Comparison of ENCODE assay signal across 13 cellular contexts in the genomic region with DNA sequence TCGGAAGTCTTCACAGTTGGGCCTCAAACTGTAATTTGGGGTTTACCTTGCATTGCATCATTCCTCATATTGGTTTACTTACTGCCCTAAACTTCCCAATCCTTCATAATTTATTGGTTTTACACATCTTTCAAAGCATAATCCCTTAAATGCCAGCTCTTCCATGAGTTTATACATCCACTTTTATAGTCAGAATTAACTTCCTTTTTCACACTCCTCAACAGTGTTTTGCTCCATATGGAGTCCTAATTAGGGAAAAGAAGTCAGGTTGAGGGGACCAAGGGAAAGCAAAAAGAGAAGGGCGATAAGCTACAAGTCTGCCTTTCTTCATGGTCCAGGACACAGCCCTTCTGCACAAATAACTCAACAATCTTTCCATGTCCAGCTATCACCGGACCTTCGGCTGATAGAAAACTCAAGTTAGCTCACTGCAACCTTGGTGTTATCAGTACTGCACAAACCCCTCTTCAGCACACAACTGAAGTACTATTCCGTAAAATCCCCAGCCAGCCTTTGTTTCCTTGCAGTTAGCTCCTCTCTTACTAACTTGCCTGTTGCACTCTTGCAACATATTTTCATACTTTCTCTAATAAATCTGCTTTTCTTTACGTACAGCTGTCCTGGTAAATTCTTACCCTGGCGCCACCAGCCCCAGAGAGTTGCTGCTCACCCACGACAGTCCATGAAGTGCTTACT. TPM values are rescaled to one million over a fixed set of nuclear protein-coding genes. Genes with fewer than 3 reads are reported as not detected.
DNase-seq lines count a peak whose midpoint lies in the region; ATAC-seq, FAIRE-seq and TF ChIP-seq lines count a peak whose summit lies in the region.
"Had no signal": no experiment of that assay in that cellular context is flagged by ENCODE, and none has a peak within 500 bp of the region (broad histone marks: within the 10 kb centered on the region; RNA-seq: fewer than 3 reads in every experiment).

No MANE protein-coding gene starts in this region.

- no peak overlapping the region for H4K8ac ChIP-seq in H1 (ENCODE audit: extremely low read depth, insufficient read depth, low read length)

- intact Hi-C loops in HepG2 (cut with micrococcal nuclease; ENCODE audit: unreplicated experiment) (loop anchor here (10.0 kb wide), 1 partner anchor 334 kb away; the partner anchor contains the start of gene SLC35B3), right lobe of liver (cut with DNase I) (no loop called here), PC-3 (cut with micrococcal nuclease) (no loop called here)

- POLR2A ChIA-PET in HepG2 (lab: Yijun Ruan, JAX) (interaction anchor here (4.0 to 4.1 kb wide), 2 partner anchors 15 to 35 kb away, joined by 72 to 110 read pairs; partner anchors contain the start of gene BLOC1S5), PC-3 (lab: Charles Lee; ENCODE audit: unreplicated experiment) (no interaction called here), H1 (lab: Charles Lee; ENCODE audit: partially characterized antibody) (interaction anchor here (1.0 to 1.7 kb wide), 5 partner anchors 8 to 35 kb away, joined by 3 to 6 read pairs (median 5); no protein-coding TSS in a partner anchor)

- 83% methylated on average over 8 of the region's 8 CpGs for WGBS in HepG2 (ENCODE audit: low lambda C conversion rate)
- 80% methylated on average over 8 of the region's 8 CpGs for WGBS in right lobe of liver (ENCODE audit: insufficient coverage, low coverage, low lambda C conversion rate, missing lambda C conversion rate)
- WGBS in H1 (ENCODE audit: extremely low coverage in 1 of 2, insufficient coverage in 1 of 2, insufficient read length in 1 of 2, insufficient replicate concordance in 2 of 2, low coverage in 1 of 2, low lambda C conversion rate in 2 of 2, missing lambda C conversion rate in 1 of 2), 2 experiments = 89% methylated on average over 8 of the region's 8 CpGs; no CpG with 5 or more reads in 1 of the 2 experiments

- peaks cover 10% of the 10 kb centered on the region; the same call in 1 of the 2 replicates for H4K20me1 ChIP-seq in HepG2 (ENCODE audit: insufficient read depth, low read length)
- H4K20me1 ChIP-seq in PC-3 (ENCODE audit: low read length) = 0 out of 2 replicates have a peak, but pooled peaks cover 8% of the 10 kb centered on the region
- peaks cover 2 to 10% of the 10 kb centered on the region in 2 experiments for H4K20me1 ChIP-seq in H1 (replicated peaks in 1 of 2; ENCODE audit: control insufficient read depth in 1 of 2, insufficient read depth in 2 of 2, low read length in 2 of 2)

- TF ChIP-seq RAD21 in HepG2 (CRISPR knock-in tag; IDR thresholded peaks at IDR 0.05) (no peak), H1 (IDR thresholded peaks at IDR 0.05 in 1 of 2, conservative IDR thresholded peaks at IDR 0.05 in 1 of 2; ENCODE audit: low read depth in 2 of 2, low read length in 2 of 2) (no peak)

- peaks cover 0 to 5% of the 10 kb centered on the region in 2 experiments; a peak in 1 of 5 replicates for H3K27me3 ChIP-seq in HepG2 (ENCODE audit: control insufficient read depth in 1 of 2, insufficient read depth in 2 of 2, low read length in 2 of 2)
- H3K27me3 ChIP-seq in right lobe of liver = no peaks in the 10 kb centered on the region
- no peaks in the 10 kb centered on the region for H3K27me3 ChIP-seq in PC-3 (ENCODE audit: low read length)
- H3K27me3 ChIP-seq in H1 (replicated peaks in 1 of 4; ENCODE audit: control insufficient read depth in 3 of 4, extremely low read depth in 1 of 4, insufficient read depth in 3 of 4, low read length in 3 of 4) = no peaks in the 10 kb centered on the region
- H3K27me3 ChIP-seq: BE2C had no signal

- H3K27ac ChIP-seq in HepG2 (ENCODE audit: extremely low read length, insufficient read depth, low read length) (peak overlapping the region; percentile 34), right lobe of liver (no peak overlapping the region), PC-3 (ENCODE audit: low read length) (no peak overlapping the region), H1 (ENCODE audit: low read depth, low read length) (no peak overlapping the region)

- H3K23me2 ChIP-seq in H1 (ENCODE audit: low read depth, low read length) = peaks cover 3% of the 10 kb centered on the region

- no peaks in the 10 kb centered on the region for H3K79me1 ChIP-seq in H1 (ENCODE audit: low read depth, low read length)

- H3F3A ChIP-seq in PC-3 (ENCODE audit: low read length, unreplicated experiment) = no peaks in the 10 kb centered on the region

- ATAC-seq in HepG2 = no peak
- ATAC-seq in right lobe of liver = no peak
- ATAC-seq in PC-3 = no peak
- ATAC-seq: stimulated activated memory B cell treated with anti-CD40 and anti-IgM and Interleukin-4, amounts not matched to agents 10 μg/mL and 1 μg/mL and 100 μg/mL, for 72 hours had no signal

- no peak overlapping the region for H2BK15ac ChIP-seq in H1 (ENCODE audit: low read length)

- no peak overlapping the region for H3K18ac ChIP-seq in H1 (ENCODE audit: extremely low read depth, low read length)

- TF ChIP-seq CTCF in HepG2 (CRISPR knock-in tag; IDR thresholded peaks at IDR 0.05) (no peak), right lobe of liver (IDR thresholded peaks at IDR 0.05) (no peak), PC-3 (conservative IDR thresholded peaks at IDR 0.05; ENCODE audit: low read depth, low read length) (no peak), H1 (IDR thresholded peaks at IDR 0.05; ENCODE audit: control extremely low read depth in 1 of 3, insufficient read depth in 1 of 3, low read depth in 1 of 3, low read length in 3 of 3) (no peak)

- H2BK120ac ChIP-seq in H1 (replicated peaks; ENCODE audit: low read depth, low read length) = no peak overlapping the region

- FAIRE-seq in HepG2 (lab: Jason Lieb, UNC) = no peak
- no peak for FAIRE-seq in H1 (lab: Jason Lieb, UNC)
- no peak for FAIRE-seq in H54 (lab: Jason Lieb, UNC)

- no peak overlapping the region for H3K14ac ChIP-seq in H1 (ENCODE audit: insufficient read length)

- H3K4me3 ChIP-seq in HepG2 (replicated peaks in 1 of 3; ENCODE audit: insufficient read depth in 1 of 3, low read depth in 2 of 3, low read length in 3 of 3) = peak overlapping the region; percentile 19 to 56 (median 40); a peak in 5 of 6 replicates
- H3K4me3 ChIP-seq in right lobe of liver = no peak overlapping the region
- peak overlapping the region; percentile 4; the same call in 1 of the 2 replicates for H3K4me3 ChIP-seq in PC-3 (ENCODE audit: low read length)
- H3K4me3 ChIP-seq in H1 (ENCODE audit: extremely low read depth in 1 of 4, insufficient read depth in 2 of 4, low read depth in 3 of 4, low read length in 4 of 4) = peak overlapping the region in 1 of 4 experiments; percentile 40; a peak in 2 of 8 replicates

- H4K91ac ChIP-seq in H1 (replicated peaks; ENCODE audit: insufficient read length, low read length) = no peak overlapping the region

- H3K36me3 ChIP-seq in HepG2 (replicated peaks in 1 of 2; ENCODE audit: control insufficient read depth in 1 of 2, insufficient read depth in 2 of 2, low read length in 2 of 2) (peaks cover 7 to 33% of the 10 kb centered on the region in 2 experiments), right lobe of liver (peaks cover 0 to 20% (median 5%) of the 10 kb centered on the region in 4 donors), PC-3 (ENCODE audit: low read depth, low read length) (peaks cover 26% of the 10 kb centered on the region), H1 (ENCODE audit: control insufficient read depth in 2 of 4, insufficient read depth in 4 of 4, low read length in 3 of 4) (peaks cover 6 to 27% (median 19%) of the 10 kb centered on the region in 4 experiments)

- no peaks in the 10 kb centered on the region for H3K9me3 ChIP-seq in HepG2 (ENCODE audit: low read length)
- H3K9me3 ChIP-seq in right lobe of liver = no peaks in the 10 kb centered on the region
- H3K9me3 ChIP-seq in PC-3 (ENCODE audit: low read length) = no peaks in the 10 kb centered on the region
- H3K9me3 ChIP-seq in H1 (ENCODE audit: insufficient read depth in 2 of 2, low read depth in 1 of 2, low read length in 1 of 2) = no peaks in the 10 kb centered on the region
- H3K9me3 ChIP-seq: BE2C had no signal

- TF ChIP-seq EP300 in HepG2 (IDR thresholded peaks at IDR 0.05; ENCODE audit: low read depth in 2 of 2, low read length in 2 of 2) = no peak
- no peak for TF ChIP-seq EP300 in HepG2 (CRISPR knock-in tag; IDR thresholded peaks at IDR 0.05; ENCODE audit: borderline replicate concordance)
- TF ChIP-seq EP300 in H1 (IDR thresholded peaks at IDR 0.05; ENCODE audit: borderline replicate concordance in 1 of 2, low read depth in 2 of 2, low read length in 2 of 2) = no peak

- H3K56ac ChIP-seq in H1 (replicated peaks; ENCODE audit: insufficient read length, low read depth, low read length) = no peak overlapping the region

- DNase-seq in HepG2 (ENCODE audit: low spot score) (no peak), right lobe of liver (no peak), PC-3 (no peak), H1 (ENCODE audit: low read depth in 1 of 2, low spot score in 2 of 2) (no peak), H54 (ENCODE audit: insufficient read length, low spot score) (no peak), DMS 273 treated with DMSO at 0.1 percent for 48 hours (lab: John Stamatoyannopoulos, UW) (no peak), NAMALWA (ENCODE audit: low spot score) (no peak)
- DNase-seq in activated CD4-positive, CD25-positive, alpha-beta regulatory T cell (lab: John Stamatoyannopoulos, UW) = no peak
- DNase-seq: BE2C; central memory CD4-positive, alpha-beta T cell; kidney glomerular epithelial cell; stimulated activated CD4-positive, alpha-beta T cell treated with anti-CD3 and anti-CD28 coated beads, Interleukin-15, amount 100 ng/mL, for 24 hours had no signal

- H4K5ac ChIP-seq in H1 (ENCODE audit: insufficient read length, low read depth, low read length) = peak overlapping the region; percentile 18

- no peak overlapping the region for H3K4ac ChIP-seq in H1 (replicated peaks; ENCODE audit: insufficient read length, low read depth, low read length)

- H3K23ac ChIP-seq in H1 (ENCODE audit: insufficient read length) = no peak overlapping the region

- CTCF ChIA-PET in HepG2 (lab: Yijun Ruan, JAX; ENCODE audit: low intra/inter-chr PET ratio, low total read pairs) (no interaction called here), PC-3 (lab: Charles Lee) (no interaction called here), H1 (lab: Charles Lee; ENCODE audit: partially characterized antibody) (interaction anchor here (0.9 kb wide), 1 partner anchor 31 kb away, joined by 5 read pairs; no protein-coding TSS in a partner anchor)

- H2AK5ac ChIP-seq in H1 (ENCODE audit: low read depth, low read length) = no peak overlapping the region

- no peak overlapping the region for H2BK20ac ChIP-seq in H1 (ENCODE audit: low read length)

- H3K79me2 ChIP-seq in HepG2 (ENCODE audit: insufficient read depth, low read length) (peaks cover 65% of the 10 kb centered on the region), PC-3 (ENCODE audit: low read length) (peaks cover 69% of the 10 kb centered on the region), H1 (ENCODE audit: control insufficient read depth in 1 of 2, insufficient read depth in 2 of 2, low read length in 2 of 2) (peaks cover 32 to 68% of the 10 kb centered on the region in 2 experiments)

- H3K4me2 ChIP-seq in HepG2 (ENCODE audit: low read depth, low read length) = peak overlapping the region; percentile 76
- peak overlapping the region; percentile 59 for H3K4me2 ChIP-seq in PC-3 (ENCODE audit: low read length)
- peak overlapping the region; percentile 55 to 78 for H3K4me2 ChIP-seq in H1 (ENCODE audit: insufficient read depth in 1 of 2, low read depth in 2 of 2, low read length in 2 of 2)

- BruUV-seq in HepG2 (replicated peaks; lab: Mats Ljungman, UMichigan) (no TSS peak), PC-3 (replicated peaks; lab: Mats Ljungman, UMichigan) (no TSS peak)

- H2AFZ ChIP-seq in HepG2 (ENCODE audit: low read length) (no peak overlapping the region), PC-3 (ENCODE audit: low read length) (no peak overlapping the region), H1 (ENCODE audit: low read length) (no peak overlapping the region)

- H2BK5ac ChIP-seq in H1 (ENCODE audit: low read depth, low read length) = no peak overlapping the region

- H3K9ac ChIP-seq in HepG2 (ENCODE audit: insufficient read depth, low read depth, low read length) (peak overlapping the region; percentile 34), PC-3 (ENCODE audit: low read length) (no peak overlapping the region), H1 (replicated peaks in 1 of 4; ENCODE audit: extremely low read depth in 1 of 4, low read depth in 3 of 4, low read length in 3 of 4) (peak overlapping the region in 1 of 4 experiments; percentile 24; a peak in 2 of 7 replicates)

- peaks cover 40% of the 10 kb centered on the region for H3K4me1 ChIP-seq in HepG2 (ENCODE audit: insufficient read depth, low read length)
- peaks cover 0 to 8% (median 0%) of the 10 kb centered on the region in 4 donors for H3K4me1 ChIP-seq in right lobe of liver
- H3K4me1 ChIP-seq in PC-3 (ENCODE audit: insufficient read depth, low read length) = peaks cover 9% of the 10 kb centered on the region
- H3K4me1 ChIP-seq in H1 (replicated peaks in 1 of 4; ENCODE audit: control insufficient read depth in 3 of 4, insufficient read depth in 4 of 4, low read length in 3 of 4) = peaks cover 0 to 4% (median under 1%) of the 10 kb centered on the region in 4 experiments; a peak in 1 of 7 replicates
- H3K4me1 ChIP-seq: BE2C had no signal

- in situ Hi-C loops in HepG2 (cut with HindIII; ENCODE audit: extremely low pct_ligation_motif_present, low pct_unique_long_range_greater_than_20kb) = no loop called here

- H3K9me2 ChIP-seq in PC-3 (replicated peaks; ENCODE audit: low read length) = no peaks in the 10 kb centered on the region

- TF ChIP-seq POLR2A in HepG2 (IDR thresholded peaks at IDR 0.05; ENCODE audit: insufficient read depth in 1 of 2, low read depth in 2 of 2, low read length in 2 of 2) (no peak), right lobe of liver (IDR thresholded peaks at IDR 0.05) (no peak), H1 (IDR thresholded peaks at IDR 0.05; ENCODE audit: control extremely low read depth in 1 of 2, low read depth in 2 of 2, low read length in 2 of 2) (no peak), H54 (IDR thresholded peaks at IDR 0.05; ENCODE audit: low read depth, low read length) (no peak)

- H2BK12ac ChIP-seq in H1 (ENCODE audit: low read depth, low read length) = no peak overlapping the region

RNA-seq across cellular contexts. Expression of gene EEF1E1, which starts 2.0 kb away (rescaled TPM):
- 188 and 270 TPM in 2 replicates for total RNA-seq in HepG2 (2016; rRNA removed; fragmentation: Illumina TruSeq; extraction: Trizol)
- total RNA-seq in HepG2 (2016; cell fraction: cytosol; rRNA removed; fragmentation: Illumina TruSeq; extraction: Trizol; ENCODE audit: low read depth) = 62.9 and 68.9 TPM in 2 replicates
- total RNA-seq in HepG2 (2016; cell fraction: insoluble cytoplasmic fraction; rRNA removed; fragmentation: Illumina TruSeq; extraction: Trizol) = 186 and 287 TPM in 2 replicates
- 86.5 and 89.3 TPM in 2 replicates for total RNA-seq in HepG2 (2016; cell fraction: membrane; rRNA removed; fragmentation: Illumina TruSeq; extraction: Trizol)
- 93.4 and 98.7 TPM in 2 replicates for total RNA-seq in HepG2 (2016; cell fraction: nucleus; rRNA removed; fragmentation: Illumina TruSeq; extraction: Trizol)
- 94.5 and 128 TPM in 2 replicates for polyA plus RNA-seq in HepG2 (2011; rRNA removed)
- polyA plus RNA-seq in HepG2 (2011; cell fraction: cytosol; rRNA removed) = 93.8 and 101 TPM in 2 replicates
- polyA plus RNA-seq in HepG2 (2011; cell fraction: nucleus; rRNA removed) = 27.9 and 33.4 TPM in 2 replicates
- polyA plus RNA-seq in HepG2 (2012) = 93.5 and 97.9 TPM in 2 replicates
- polyA plus RNA-seq in HepG2 (2016; cell fraction: cytosol; fragmentation: Illumina TruSeq; extraction: Trizol; ENCODE audit: low read depth) = 51.5 and 51.7 TPM in 2 replicates
- polyA plus RNA-seq in HepG2 (2016; cell fraction: insoluble cytoplasmic fraction; fragmentation: Illumina TruSeq; extraction: Trizol; ENCODE audit: low read depth) = 263 and 287 TPM in 2 replicates
- 64.6 and 67.7 TPM in 2 replicates for polyA plus RNA-seq in HepG2 (2016; cell fraction: membrane; fragmentation: Illumina TruSeq; extraction: Trizol; ENCODE audit: low read depth)
- polyA plus RNA-seq in HepG2 (2016; cell fraction: nucleus; fragmentation: Illumina TruSeq; extraction: Trizol; ENCODE audit: insufficient read depth, low read depth) = 113 and 114 TPM in 2 replicates
- polyA minus RNA-seq in HepG2 (2011; rRNA and poly(A)+ RNA removed; ENCODE audit: low replicate concordance) = 20.7 and 22.4 TPM in 2 replicates
- polyA minus RNA-seq in HepG2 (2011; cell fraction: cytosol; rRNA and poly(A)+ RNA removed) = 21.0 and 30.3 TPM in 2 replicates
- polyA minus RNA-seq in HepG2 (2011; cell fraction: nucleus; rRNA and poly(A)+ RNA removed) = 82.0 and 84.3 TPM in 2 replicates
- total RNA-seq in right lobe of liver = 10 to 100 TPM in 3 of 6 experiments, 1 to 10 TPM in 3; 4.6 to 33.9 (median 10.1) TPM
- total RNA-seq in PC-3 (2014; rRNA removed) = 64.6 and 72.6 TPM in 2 replicates
- 96.8 and 97.2 TPM in 2 replicates for total RNA-seq in H1 (2021; fragmentation: NEBNext Ultra II Directional; extraction: Animal tissue kit (Norgen Biotek cat#: 25700))
- 62.0 and 112 TPM in 2 replicates for polyA plus RNA-seq in H1 (2011; rRNA removed)
- polyA plus RNA-seq in H1 (2011; cell fraction: cytosol; rRNA removed) = 140 TPM
- 21.3 TPM for polyA plus RNA-seq in H1 (2011; cell fraction: nucleus; rRNA removed)
- polyA plus RNA-seq in H1 (2012, experiment 1 of 2) = 92.0 to 187 TPM (median 113 TPM) in 4 replicates
- 86.1 TPM for polyA plus RNA-seq in H1 (2012, experiment 2 of 2)
- polyA plus RNA-seq in H1 (2013, experiment 1 of 2) = 84.9 TPM
- polyA plus RNA-seq in H1 (2013, experiment 2 of 2) = 79.1 TPM
- polyA minus RNA-seq in H1 (2011; rRNA and poly(A)+ RNA removed) = 32.3 and 49.4 TPM in 2 replicates
- 41.2 TPM for polyA minus RNA-seq in H1 (2011; cell fraction: cytosol; rRNA and poly(A)+ RNA removed)
- 47.4 TPM for polyA minus RNA-seq in H1 (2011; cell fraction: nucleus; rRNA and poly(A)+ RNA removed)

RNA-seq across cellular contexts. Expression of gene BLOC1S5, which starts 36.1 kb away (rescaled TPM):
- total RNA-seq in HepG2 (2016; rRNA removed; fragmentation: Illumina TruSeq; extraction: Trizol) (41.5 and 63.5 TPM in 2 replicates), right lobe of liver (10 to 100 TPM in 1 of 6 experiments, 1 to 10 TPM in 5; 4.4 to 10.7 (median 7.4) TPM), PC-3 (2014; rRNA removed) (5.8 and 9.1 TPM in 2 replicates)
- 11.2 and 12.1 TPM in 2 replicates for total RNA-seq in HepG2 (2016; cell fraction: cytosol; rRNA removed; fragmentation: Illumina TruSeq; extraction: Trizol; ENCODE audit: low read depth)
- 40.0 and 66.3 TPM in 2 replicates for total RNA-seq in HepG2 (2016; cell fraction: insoluble cytoplasmic fraction; rRNA removed; fragmentation: Illumina TruSeq; extraction: Trizol)
- total RNA-seq in HepG2 (2016; cell fraction: membrane; rRNA removed; fragmentation: Illumina TruSeq; extraction: Trizol) = 32.2 and 33.6 TPM in 2 replicates
- 22.8 and 26.5 TPM in 2 replicates for total RNA-seq in HepG2 (2016; cell fraction: nucleus; rRNA removed; fragmentation: Illumina TruSeq; extraction: Trizol)
- polyA plus RNA-seq in HepG2 (2011; rRNA removed) (8.5 and 10.5 TPM in 2 replicates), H1 (2011; rRNA removed) (1.9 and 3.4 TPM in 2 replicates)
- 5.3 and 9.2 TPM in 2 replicates for polyA plus RNA-seq in HepG2 (2011; cell fraction: cytosol; rRNA removed)
- polyA plus RNA-seq in HepG2 (2011; cell fraction: nucleus; rRNA removed) = 1.9 and 2.2 TPM in 2 replicates
- 15.3 and 19.3 TPM in 2 replicates for polyA plus RNA-seq in HepG2 (2012)
- 6.5 and 6.7 TPM in 2 replicates for polyA plus RNA-seq in HepG2 (2016; cell fraction: cytosol; fragmentation: Illumina TruSeq; extraction: Trizol; ENCODE audit: low read depth)
- 46.8 and 46.9 TPM in 2 replicates for polyA plus RNA-seq in HepG2 (2016; cell fraction: insoluble cytoplasmic fraction; fragmentation: Illumina TruSeq; extraction: Trizol; ENCODE audit: low read depth)
- polyA plus RNA-seq in HepG2 (2016; cell fraction: membrane; fragmentation: Illumina TruSeq; extraction: Trizol; ENCODE audit: low read depth) = 16.1 and 17.3 TPM in 2 replicates
- polyA plus RNA-seq in HepG2 (2016; cell fraction: nucleus; fragmentation: Illumina TruSeq; extraction: Trizol; ENCODE audit: insufficient read depth, low read depth) = 15.0 and 16.2 TPM in 2 replicates
- polyA minus RNA-seq in HepG2 (2011; rRNA and poly(A)+ RNA removed; ENCODE audit: low replicate concordance) = 1.4 and 3.1 TPM in 2 replicates
- polyA minus RNA-seq in HepG2 (2011; cell fraction: cytosol; rRNA and poly(A)+ RNA removed) = 7.6 and 10.1 TPM in 2 replicates
- polyA minus RNA-seq in HepG2 (2011; cell fraction: nucleus; rRNA and poly(A)+ RNA removed) = 20.7 and 27.4 TPM in 2 replicates
- 15.4 and 17.2 TPM in 2 replicates for total RNA-seq in H1 (2021; fragmentation: NEBNext Ultra II Directional; extraction: Animal tissue kit (Norgen Biotek cat#: 25700))
- polyA plus RNA-seq in H1 (2011; cell fraction: cytosol; rRNA removed) = 4.8 TPM
- polyA plus RNA-seq in H1 (2011; cell fraction: nucleus; rRNA removed) = 2.1 TPM
- polyA plus RNA-seq in H1 (2012, experiment 1 of 2) = 7.6 to 12.5 TPM (median 8.9 TPM) in 4 replicates
- 2.6 TPM for polyA plus RNA-seq in H1 (2012, experiment 2 of 2)
- 8.2 TPM for polyA plus RNA-seq in H1 (2013, experiment 1 of 2)
- 8.9 TPM for polyA plus RNA-seq in H1 (2013, experiment 2 of 2)
- polyA minus RNA-seq in H1 (2011; rRNA and poly(A)+ RNA removed) = 6.1 and 9.5 TPM in 2 replicates
- 10.2 TPM for polyA minus RNA-seq in H1 (2011; cell fraction: cytosol; rRNA and poly(A)+ RNA removed)
- polyA minus RNA-seq in H1 (2011; cell fraction: nucleus; rRNA and poly(A)+ RNA removed) = 7.6 TPM

Comparison
In these comparisons a context has a peak if more than half of its experiments do, and no peak if none do; other contexts are left out.
1. H3K4me3 ChIP-seq: peak in HepG2 (3 of 3) and PC-3 (single experiment); none in right lobe of liver (0 of 3).
2. Of the 41 proteins assayed by ChIP-seq in both HepG2 and H1: peak only in HepG2: CEBPB; only in H1: none; in both: none; in neither: 40.
3. Peak in every context shown above with its lines, with median percentiles within 50 percentile points of each other: H3K4me2 ChIP-seq.